In genomic region chr1:39098569-39099250, GRCh38 we compare ENCODE assay signal across 8 cellular contexts.
DNase-seq lines count a peak whose midpoint lies in the region; ATAC-seq, FAIRE-seq and TF ChIP-seq lines count a peak whose summit lies in the region.

No MANE protein-coding gene starts in this region.

- H3K4me3 Mint-ChIP-seq in Calu3 (ENCODE audit: low read depth, unreplicated experiment): no peak overlapping the region

- dilution Hi-C loops in endothelial cell of umbilical vein (cut with MboI; ENCODE audit: extremely low pct_ligation_motif_present, low sequenced_read_pairs): no loop called here

- no peak overlapping the region for H3K4me2 ChIP-seq in endothelial cell of umbilical vein (ENCODE audit: insufficient read depth, low read length)

- H3K36me3 ChIP-seq in NT2/D1 (ENCODE audit: insufficient read depth, insufficient read length, low read length) (no peaks in the 10 kb centered on the region), endothelial cell of umbilical vein (ENCODE audit: control insufficient read depth in 2 of 2, extremely low read depth in 1 of 2, insufficient read depth in 2 of 2, low read length in 2 of 2) (no peaks in the 10 kb centered on the region)

- no peak for TF ChIP-seq POLR2A in endothelial cell of umbilical vein (IDR thresholded peaks at IDR 0.05; ENCODE audit: low read depth, low read length)

- no peak overlapping the region for H2AFZ ChIP-seq in endothelial cell of umbilical vein (ENCODE audit: low read depth, low read length)

- TF ChIP-seq CTCF in Calu3 (IDR thresholded peaks at IDR 0.05; ENCODE audit: unreplicated experiment): peak; percentile 75
- TF ChIP-seq CTCF in endothelial cell of umbilical vein (IDR thresholded peaks at IDR 0.05; ENCODE audit: extremely low read depth in 1 of 2, insufficient read depth in 1 of 2, low read depth in 1 of 2, low read length in 2 of 2): peak; percentile 65 to 68

- ATAC-seq in HG02759 (IDR thresholded peaks at IDR 0.05; ENCODE audit: unreplicated experiment): no peak

- peak overlapping the region; percentile 60 for H3K27ac Mint-ChIP-seq in Calu3 (ENCODE audit: unreplicated experiment)

- no peaks in the 10 kb centered on the region for H3K27me3 Mint-ChIP-seq in Calu3 (ENCODE audit: unreplicated experiment)

- BruUV-seq in Calu3 (replicated peaks; lab: Mats Ljungman, UMichigan) (no TSS peak), endothelial cell of umbilical vein (replicated peaks; lab: Mats Ljungman, UMichigan) (no TSS peak)

- no peaks in the 10 kb centered on the region for H3K9me1 ChIP-seq in endothelial cell of umbilical vein (replicated peaks; ENCODE audit: control insufficient read depth, extremely low read depth, insufficient read depth, low read length)

- no peak overlapping the region for H3K4me3 ChIP-seq in NT2/D1 (ENCODE audit: insufficient read length, low read depth)
- H3K4me3 ChIP-seq in endothelial cell of umbilical vein (replicated peaks in 1 of 3; ENCODE audit: insufficient read depth in 1 of 3, low read depth in 1 of 3, low read length in 3 of 3): no peak overlapping the region

- peaks cover 3% of the 10 kb centered on the region for H3K79me2 ChIP-seq in endothelial cell of umbilical vein (ENCODE audit: control insufficient read depth, insufficient read depth, low read length)

- CTCF ChIA-PET in Calu3 (lab: Charles Lee): interaction anchor here (0.5 to 1.7 kb wide), 20 partner anchors 25 to 559 kb away, joined by 3 to 45 read pairs (median 4); partner anchors contain the start of gene NDUFS5
- CTCF ChIA-PET in endothelial cell of umbilical vein (lab: Charles Lee): interaction anchor here (0.5 to 3.6 kb wide), 100 partner anchors 9 to 560 kb away, joined by 3 to 99 read pairs (median 4); partner anchors contain the start of genes BMP8A, MACF1 and NDUFS5

- intact Hi-C loops in Calu3 (cut with micrococcal nuclease; ENCODE audit: unreplicated experiment): loop anchor here (1.0 to 2.0 kb wide), 3 partner anchors 160 to 622 kb away; no protein-coding TSS in a partner anchor
- intact Hi-C loops in endothelial cell of umbilical vein (cut with micrococcal nuclease): loop anchor here (1.0 to 2.0 kb wide), 4 partner anchors 160 to 441 kb away; no protein-coding TSS in a partner anchor

- FAIRE-seq in endothelial cell of umbilical vein (lab: Jason Lieb, UNC): peak; percentile 83

- H3K27me3 ChIP-seq in NT2/D1 (ENCODE audit: insufficient read depth, insufficient read length): no peaks in the 10 kb centered on the region
- H3K27me3 ChIP-seq in endothelial cell of umbilical vein (ENCODE audit: control insufficient read depth in 2 of 2, insufficient read depth in 2 of 2, low read length in 2 of 2): no peaks in the 10 kb centered on the region

- H3K9ac ChIP-seq in NT2/D1 (ENCODE audit: insufficient read length, low read depth): peak overlapping the region; percentile 61
- H3K9ac ChIP-seq in endothelial cell of umbilical vein (replicated peaks; ENCODE audit: extremely low read depth, insufficient read depth, low read length): no peak overlapping the region

- POLR2A ChIA-PET in endothelial cell of umbilical vein (lab: Charles Lee): interaction anchor here (0.6 kb wide), 1 partner anchor 91 kb away, joined by 3 read pairs; no protein-coding TSS in a partner anchor

- H3K9me3 Mint-ChIP-seq in Calu3 (ENCODE audit: low read depth, unreplicated experiment): no peaks in the 10 kb centered on the region

- peak; percentile 78 for DNase-seq in Calu3
- DNase-seq in HuH-7.5 (ENCODE audit: low spot score): peak; percentile 76
- peak; percentile 95 for DNase-seq in NT2/D1 (ENCODE audit: low read depth, low spot score)
- peak; percentile 55 for DNase-seq in activated CD8-positive, alpha-beta memory T cell treated with anti-CD3 and anti-CD28 coated beads, Interleukin-2, amount 50 U/mL, for 4 hours
- DNase-seq in endothelial cell of umbilical vein (ENCODE audit: low read depth, low spot score): peak; percentile 61
- DNase-seq in middle frontal gyrus (ENCODE audit: extremely low spot score, low spot score): peak; percentile 70
- DNase-seq in stimulated activated naive CD4-positive, alpha-beta T cell treated with Interleukin-2 at 50 U/mL for 16 hours (lab: John Stamatoyannopoulos, UW): peak; percentile 57

- no peaks in the 10 kb centered on the region for H4K20me1 ChIP-seq in endothelial cell of umbilical vein (replicated peaks; ENCODE audit: control insufficient read depth, extremely low read depth, insufficient read depth, low read length)

- peaks cover 8% of the 10 kb centered on the region for H3K36me3 Mint-ChIP-seq in Calu3 (ENCODE audit: insufficient read depth, unreplicated experiment)

- no peaks in the 10 kb centered on the region for H3K9me3 ChIP-seq in NT2/D1 (ENCODE audit: insufficient read depth, low read length)
- no peaks in the 10 kb centered on the region for H3K9me3 ChIP-seq in endothelial cell of umbilical vein (replicated peaks; ENCODE audit: control insufficient read depth, insufficient read depth, low read length)

- peaks cover 25% of the 10 kb centered on the region for H3K4me1 Mint-ChIP-seq in Calu3 (ENCODE audit: low read depth, unreplicated experiment)

- H3K4me1 ChIP-seq in NT2/D1 (ENCODE audit: insufficient read depth, insufficient read length) (peaks cover 6% of the 10 kb centered on the region), endothelial cell of umbilical vein (ENCODE audit: control insufficient read depth, extremely low read depth, insufficient read depth, low read length) (peaks cover 12% of the 10 kb centered on the region)

- H3K27ac ChIP-seq in endothelial cell of umbilical vein (ENCODE audit: insufficient read depth, low read depth, low read length): no peak overlapping the region

TF ChIP-seq in endothelial cell of umbilical vein, 7 proteins besides CTCF, POLR2A, EP300 and RAD21:
- TF ChIP-seq EZH2 (IDR thresholded peaks at IDR 0.05; ENCODE audit: borderline replicate concordance, low read depth, low read length, severe bottlenecking) (no peak), GATA2 (IDR thresholded peaks at IDR 0.05; ENCODE audit: insufficient read depth, insufficient read length, low read depth, low read length) (no peak), POLR2AphosphoS5 (IDR thresholded peaks at IDR 0.05; ENCODE audit: insufficient read depth, low read depth, low read length) (no peak), FOS (IDR thresholded peaks at IDR 0.05; ENCODE audit: borderline replicate concordance, insufficient read depth, low read length) (no peak)
